19 cellular contexts compared by ENCODE assay signal in the genomic region with DNA sequence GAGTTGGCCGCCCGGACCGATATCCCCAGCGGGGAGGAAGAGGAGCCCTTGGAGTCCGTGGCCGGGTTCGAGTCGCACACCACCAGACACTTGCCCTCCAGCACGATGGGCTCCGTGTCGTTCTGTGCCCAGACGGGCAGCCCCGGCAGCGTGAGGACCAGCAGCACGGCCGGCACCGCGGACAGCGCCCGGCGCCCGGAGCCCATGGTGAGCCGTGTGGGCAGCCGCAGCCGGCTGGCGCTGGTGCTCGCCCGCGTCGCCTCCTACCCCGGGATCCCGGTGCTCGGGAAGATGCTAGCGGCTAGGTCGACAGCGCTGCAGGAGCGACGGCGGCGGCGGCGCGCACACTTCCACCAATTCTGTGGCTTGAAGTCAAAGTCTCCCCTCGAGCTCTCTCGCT. TPM values are rescaled to one million over a fixed set of nuclear protein-coding genes. Genes with fewer than 3 reads are reported as not detected.
DNase-seq lines count a peak whose midpoint lies in the region; ATAC-seq lines count a peak whose summit lies in the region.
"Had no signal": no experiment of that assay in that cellular context is flagged by ENCODE, and none has a peak within 500 bp of the region (broad histone marks: within the 10 kb centered on the region; RNA-seq: fewer than 3 reads in every experiment).

No MANE protein-coding gene starts in this region.

- H3K36me3 Mint-ChIP-seq in activated naive CD8-positive, alpha-beta T cell treated with anti-CD3 and anti-CD28 coated beads, Interleukin-2, amount 50 U/mL, for 24 hours (ENCODE audit: low read depth), result no peaks in the 10 kb centered on the region
- H3K36me3 Mint-ChIP-seq: activated naive CD4-positive, alpha-beta T cell treated with anti-CD3 and anti-CD28 coated beads, Interleukin-2, amount 10 ng/mL, durations not matched to agents 7 days and 5 days had no signal

- peaks cover 29% of the 10 kb centered on the region for H3K27me3 Mint-ChIP-seq in activated naive CD8-positive, alpha-beta T cell treated with anti-CD3 and anti-CD28 coated beads, Interleukin-2, amount 50 U/mL, for 24 hours

- no peak overlapping the region for H3K27ac ChIP-seq in iPS-20b (ENCODE audit: low read length)
- H3K27ac ChIP-seq: uterus had no signal

- H3K4me3 Mint-ChIP-seq in activated naive CD8-positive, alpha-beta T cell treated with anti-CD3 and anti-CD28 coated beads, Interleukin-2, amount 50 U/mL, for 24 hours, result no peak overlapping the region
- H3K4me3 Mint-ChIP-seq: activated CD4-positive, alpha-beta T cell treated with anti-CD3 and anti-CD28 coated beads for 36 hours; activated naive CD4-positive, alpha-beta T cell treated with anti-CD3 and anti-CD28 coated beads, Interleukin-2, amount 10 ng/mL, durations not matched to agents 7 days and 5 days; stimulated activated naive B cell treated with anti-CD40 and anti-IgM and Interleukin-4, amounts not matched to agents 10 μg/mL and 1 μg/mL and 100 μg/mL, for 72 hours had no signal

- no peak for ATAC-seq in activated naive CD8-positive, alpha-beta T cell treated with anti-CD3 and anti-CD28 coated beads, Interleukin-2, amount 50 U/mL, for 24 hours
- ATAC-seq: activated CD4-positive, alpha-beta T cell treated with anti-CD3 and anti-CD28 coated beads for 36 hours; stimulated activated naive B cell treated with anti-CD40 and anti-IgM and Interleukin-4, amounts not matched to agents 10 μg/mL and 1 μg/mL and 100 μg/mL, for 72 hours had no signal

- no peak overlapping the region for H3K27ac Mint-ChIP-seq in activated naive CD8-positive, alpha-beta T cell treated with anti-CD3 and anti-CD28 coated beads, Interleukin-2, amount 50 U/mL, for 24 hours
- H3K27ac Mint-ChIP-seq: activated CD4-positive, alpha-beta T cell treated with anti-CD3 and anti-CD28 coated beads for 36 hours; activated naive CD4-positive, alpha-beta T cell treated with anti-CD3 and anti-CD28 coated beads, Interleukin-2, amount 10 ng/mL, durations not matched to agents 7 days and 5 days; stimulated activated naive B cell treated with anti-CD40 and anti-IgM and Interleukin-4, amounts not matched to agents 10 μg/mL and 1 μg/mL and 100 μg/mL, for 72 hours had no signal

- H3K4me1 ChIP-seq in NT2/D1 (ENCODE audit: insufficient read depth, insufficient read length), result no peaks in the 10 kb centered on the region
- no peaks in the 10 kb centered on the region for H3K4me1 ChIP-seq in iPS-20b (ENCODE audit: insufficient read depth, low read length)

- H3K4me1 Mint-ChIP-seq in activated naive CD8-positive, alpha-beta T cell treated with anti-CD3 and anti-CD28 coated beads, Interleukin-2, amount 50 U/mL, for 24 hours, result no peaks in the 10 kb centered on the region
- H3K4me1 Mint-ChIP-seq: activated CD4-positive, alpha-beta T cell treated with anti-CD3 and anti-CD28 coated beads for 36 hours; activated naive CD4-positive, alpha-beta T cell treated with anti-CD3 and anti-CD28 coated beads, Interleukin-2, amount 10 ng/mL, durations not matched to agents 7 days and 5 days; stimulated activated naive B cell treated with anti-CD40 and anti-IgM and Interleukin-4, amounts not matched to agents 10 μg/mL and 1 μg/mL and 100 μg/mL, for 72 hours had no signal

- H3K9me3 Mint-ChIP-seq in activated naive CD8-positive, alpha-beta T cell treated with anti-CD3 and anti-CD28 coated beads, Interleukin-2, amount 50 U/mL, for 24 hours, result no peaks in the 10 kb centered on the region

- DNase-seq in Daoy (ENCODE audit: low read depth) (peak; percentile 25), NT2/D1 (ENCODE audit: low read depth, low spot score) (no peak), occipital lobe (lab: John Stamatoyannopoulos, UW) (peak; percentile 15), AML-193 (lab: John Stamatoyannopoulos, UW) (no peak), ACHN (no peak)
- DNase-seq in activated naive CD8-positive, alpha-beta T cell treated with anti-CD3 and anti-CD28 coated beads, Interleukin-2, amount 50 U/mL, for 24 hours, result no peak
- DNase-seq in stimulated activated CD8-positive, alpha-beta memory T cell treated with anti-CD3 and anti-CD28 coated beads, Interleukin-4, amount 100 ng/mL, for 48 hours, result no peak
- DNase-seq: activated CD4-positive, alpha-beta T cell treated with anti-CD3 and anti-CD28 coated beads for 36 hours; activated CD8-positive, alpha-beta memory T cell treated with anti-CD3 and anti-CD28 coated beads, Interleukin-2, amount 50 U/mL, for 4 hours; activated naive CD4-positive, alpha-beta T cell treated with anti-CD3 and anti-CD28 coated beads, Interleukin-2, amount 10 ng/mL, durations not matched to agents 7 days and 5 days; KG1; mesenchymal stem cell; NCI-H1105 treated with DMSO at 0.1 percent for 48 hours; SIG-M5; stimulated activated naive B cell treated with anti-CD40 and anti-IgM and Interleukin-4, amounts not matched to agents 10 μg/mL and 1 μg/mL and 100 μg/mL, for 72 hours; T1000 had no signal

- in situ Hi-C loops in ACHN (cut with HindIII; ENCODE audit: low pct_ligation_motif_present, low pct_unique_long_range_greater_than_20kb, low sequenced_read_pairs), result no loop called here

- no peaks in the 10 kb centered on the region for H3K9me3 ChIP-seq in NT2/D1 (ENCODE audit: insufficient read depth, low read length)
- H3K9me3 ChIP-seq in iPS-20b (ENCODE audit: insufficient read depth, low read depth, low read length), result no peaks in the 10 kb centered on the region; the same call in none of the 2 replicates
- H3K9me3 ChIP-seq: uterus had no signal

- H3K27me3 ChIP-seq in NT2/D1 (ENCODE audit: insufficient read depth, insufficient read length) (peaks cover 82% of the 10 kb centered on the region), iPS-20b (ENCODE audit: insufficient read depth, low read length) (peaks cover 88% of the 10 kb centered on the region)

- H3K9ac ChIP-seq in NT2/D1 (ENCODE audit: insufficient read length, low read depth) (peak overlapping the region; percentile 23), iPS-20b (ENCODE audit: low read depth, low read length) (no peak overlapping the region)

- H3K4me3 ChIP-seq in NT2/D1 (ENCODE audit: insufficient read length, low read depth) (peak overlapping the region; percentile 33), iPS-20b (ENCODE audit: low read length) (peak overlapping the region; percentile 62; the same call in 1 of the 2 replicates)
- H3K4me3 ChIP-seq: smooth muscle cell, uterus had no signal

- H3K36me3 ChIP-seq in NT2/D1 (ENCODE audit: insufficient read depth, insufficient read length, low read length) (no peaks in the 10 kb centered on the region), iPS-20b (ENCODE audit: insufficient read depth, low read depth, low read length) (no peaks in the 10 kb centered on the region)
- H3K36me3 ChIP-seq: uterus had no signal

RNA-seq across cellular contexts. Expression of gene CBLN4, which starts 1.4 kb away (rescaled TPM):
- under 0.01 TPM in 1 of 2 replicates, not detected in the other for total RNA-seq in Daoy (2014; rRNA removed; shearing (Covaris generic))
- 1.9 TPM for total RNA-seq in occipital lobe
- total RNA-seq: activated CD4-positive, alpha-beta T cell treated with anti-CD3 and anti-CD28 coated beads for 36 hours; smooth muscle cell had no signal

Comparison
In these comparisons a context has a peak if more than half of its experiments do, and no peak if none do; other contexts are left out.
1. DNase-seq: peak in Daoy (single experiment) and occipital lobe (single experiment); none in NT2/D1 (single experiment), AML-193 (0 of 2), activated naive CD8-positive, alpha-beta T cell treated with anti-CD3 and anti-CD28 coated beads, Interleukin-2, amount 50 U/mL, for 24 hours (single experiment), stimulated activated CD8-positive, alpha-beta memory T cell treated with anti-CD3 and anti-CD28 coated beads, Interleukin-4, amount 100 ng/mL, for 48 hours (single experiment) and ACHN (single experiment).